Comparison of ENCODE assay signal across 8 cellular contexts in the genomic region with DNA sequence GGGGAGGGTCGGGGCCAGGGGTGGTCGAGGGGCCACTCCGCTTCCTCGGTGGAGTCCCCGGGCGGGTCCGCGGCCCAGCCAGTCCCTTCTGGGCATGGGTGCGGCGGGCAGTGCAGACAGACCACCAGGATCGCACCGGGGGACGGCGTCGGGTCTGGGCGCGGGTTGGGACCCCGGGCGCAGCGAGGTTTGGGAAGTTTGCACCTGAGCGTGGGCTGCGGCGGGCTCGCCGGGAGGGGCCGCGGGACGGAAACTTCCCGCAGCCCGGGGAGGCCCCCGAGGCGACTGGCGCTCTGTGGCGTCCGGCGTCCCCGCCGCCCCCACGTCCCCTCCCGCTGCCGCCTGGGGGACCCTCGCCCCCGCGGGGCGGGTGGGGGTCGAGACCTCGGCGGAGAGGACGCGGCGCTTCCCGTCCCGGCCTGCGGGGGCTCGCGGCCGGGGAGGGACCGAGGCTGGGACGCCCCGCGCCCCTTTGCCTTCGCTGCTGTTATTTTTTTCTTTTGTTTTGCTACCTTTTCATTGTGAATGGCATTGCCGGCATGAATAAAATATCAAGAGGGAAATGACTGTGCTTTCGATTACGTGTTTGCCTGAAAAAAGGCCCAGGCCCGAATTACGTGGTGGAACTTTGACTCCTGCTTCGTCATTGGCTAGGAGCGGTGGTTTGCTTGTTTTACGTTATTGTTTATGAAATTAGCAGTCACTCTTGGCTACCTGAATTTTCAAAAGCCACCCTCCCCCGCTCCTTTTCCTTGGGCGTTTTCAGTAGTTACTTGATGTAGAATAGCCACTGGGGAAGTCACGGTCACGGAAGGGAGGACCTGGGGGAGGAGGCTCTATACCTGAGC. TPM values are rescaled to one million over a fixed set of nuclear protein-coding genes. Genes with fewer than 3 reads are reported as not detected.
A peak's percentile ranks its signal among the peaks of the same experiment; 100 is the strongest.
DNase-seq lines count a peak whose midpoint lies in the region; ATAC-seq and TF ChIP-seq lines count a peak whose summit lies in the region.

No MANE protein-coding gene starts in this region.

- ATAC-seq in GM18858 (IDR thresholded peaks at IDR 0.05; ENCODE audit: unreplicated experiment): peak; percentile 45
- ATAC-seq in HG03095 (IDR thresholded peaks at IDR 0.05; ENCODE audit: unreplicated experiment): peak; percentile 45
- peak; percentile 40 for ATAC-seq in Panc1
- ATAC-seq in omental fat pad (ENCODE audit: low FRiP score): peak; percentile 69
- ATAC-seq in thoracic aorta (ENCODE audit: insufficient number of reproducible peaks, low FRiP score, low read depth): peak; percentile 49

- in situ Hi-C loops in Panc1 (cut with HindIII; ENCODE audit: low pct_unique_long_range_greater_than_20kb, low sequenced_read_pairs): no loop called here

- CTCF ChIA-PET in Panc1 (lab: Charles Lee): no interaction called here

- BruUV-seq in Panc1 (replicated peaks; lab: Mats Ljungman, UMichigan): no TSS peak

- DNase-seq in A172 (ENCODE audit: low spot score): peak; percentile 36
- peak; percentile 60 for DNase-seq in Panc1 (ENCODE audit: low read depth, low spot score)
- peak; percentile 32 for DNase-seq in activated effector memory CD4-positive, alpha-beta T cell treated with Interleukin-2 at 50 U/mL for 16 hours
- DNase-seq in fibroblast of villous mesenchyme (ENCODE audit: low read depth): peak; percentile 85
- peak; percentile 46 for DNase-seq in omental fat pad (ENCODE audit: low spot score)
- DNase-seq in thoracic aorta (ENCODE audit: low spot score): no peak

- H3K4me3 ChIP-seq in Panc1 (ENCODE audit: low read depth in 2 of 2, low read length in 2 of 2): peak overlapping the region; percentile 68 to 71
- H3K4me3 ChIP-seq in fibroblast of villous mesenchyme (ENCODE audit: low read depth, low read length): peak overlapping the region; percentile 87
- H3K4me3 ChIP-seq in thoracic aorta: peak overlapping the region; percentile 98

- H3K27me3 ChIP-seq in Panc1 (ENCODE audit: control insufficient read depth, insufficient read depth, low read length): no peaks in the 10 kb centered on the region
- no peaks in the 10 kb centered on the region for H3K27me3 ChIP-seq in thoracic aorta (replicated peaks; ENCODE audit: insufficient read depth)

- TF ChIP-seq CTCF in Panc1 (IDR thresholded peaks at IDR 0.05) (peak; percentile 7; the same call in 1 of the 2 replicates), fibroblast of villous mesenchyme (IDR thresholded peaks at IDR 0.05; ENCODE audit: insufficient read depth, low read depth, low read length) (no peak), omental fat pad (IDR thresholded peaks at IDR 0.05) (no peak), thoracic aorta (IDR thresholded peaks at IDR 0.05) (no peak)

- no peaks in the 10 kb centered on the region for H3K9me3 ChIP-seq in Panc1 (ENCODE audit: control insufficient read depth, insufficient read depth, low read depth, low read length)
- H3K9me3 ChIP-seq in thoracic aorta: no peaks in the 10 kb centered on the region

- H3K4me1 ChIP-seq in Panc1 (ENCODE audit: control insufficient read depth, insufficient read depth, low read length) (peaks cover 9% of the 10 kb centered on the region), thoracic aorta (ENCODE audit: control insufficient read depth in 1 of 2, low read depth in 2 of 2) (peaks cover 8 to 27% of the 10 kb centered on the region in 2 donors)

- intact Hi-C loops in Panc1 (cut with micrococcal nuclease; ENCODE audit: unreplicated experiment): loop anchor here (2.0 kb wide), 2 partner anchors 49 to 59 kb away; no protein-coding TSS in a partner anchor

- POLR2A ChIA-PET in Panc1 (lab: Charles Lee): no interaction called here

- peak overlapping the region; percentile 72 for H3K27ac ChIP-seq in Panc1 (ENCODE audit: low read length)
- H3K27ac ChIP-seq in thoracic aorta: peak overlapping the region; percentile 95 to 98

- H3K36me3 ChIP-seq in Panc1 (ENCODE audit: control insufficient read depth, insufficient read depth, low read length) (no peaks in the 10 kb centered on the region), thoracic aorta (no peaks in the 10 kb centered on the region)

RNA-seq across cellular contexts. Expression of gene SNX9, which starts 0.7 kb away (rescaled TPM):
- total RNA-seq in A172 (2014; rRNA removed; shearing (Covaris generic)): 22.5 and 24.5 TPM in 2 replicates
- 46.0 TPM for total RNA-seq in Panc1 (2021; ENCODE audit: unreplicated experiment)
- polyA plus RNA-seq in Panc1 (2012; ENCODE audit: insufficient read length): 37.4 TPM
- total RNA-seq in fibroblast of villous mesenchyme: 37.6 and 39.6 TPM in 2 replicates
- total RNA-seq in omental fat pad: 10 to 100 TPM; 61.8 to 89.6 (median 76.3) TPM
- total RNA-seq in thoracic aorta: 10 to 100 TPM; 87.2 to 90.8 TPM
